In the genomic region with DNA sequence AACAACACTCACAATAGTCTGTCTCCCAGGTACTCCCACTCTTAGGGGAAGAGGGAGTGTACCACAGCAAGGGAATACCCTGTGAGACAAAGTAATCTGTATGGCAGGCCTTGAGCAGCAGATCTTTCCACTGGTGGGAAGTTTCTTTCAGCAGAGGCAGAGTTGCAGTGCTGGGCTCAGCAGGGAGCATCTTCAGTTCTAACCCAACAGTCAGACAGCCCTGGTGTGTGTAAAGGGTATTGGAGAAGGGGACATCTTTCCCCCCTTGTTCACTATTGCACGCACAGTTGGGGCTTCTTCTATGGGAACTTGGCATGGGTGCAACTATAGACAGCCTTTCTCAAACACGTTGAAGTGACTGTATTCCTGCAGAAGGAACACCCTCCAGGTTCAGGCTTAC, we compare ENCODE assay signal across 8 cellular contexts.
"Had no signal": no experiment of that assay in that cellular context is flagged by ENCODE, and none has a peak within 500 bp of the region (broad histone marks: within the 10 kb centered on the region; RNA-seq: fewer than 3 reads in every experiment).

No MANE protein-coding gene starts in this region.

- ATAC-seq: GM12878 had no signal

- H3K4me3 ChIP-seq: GM12878 had no signal

- FAIRE-seq: G401.6, GM12878, GM12891, GM12892, GM18507, GM19239 had no signal

- DNase-seq: GDM1, GF-D8 had no signal
